1 cellular context compared by ENCODE assay signal in the genomic region with DNA sequence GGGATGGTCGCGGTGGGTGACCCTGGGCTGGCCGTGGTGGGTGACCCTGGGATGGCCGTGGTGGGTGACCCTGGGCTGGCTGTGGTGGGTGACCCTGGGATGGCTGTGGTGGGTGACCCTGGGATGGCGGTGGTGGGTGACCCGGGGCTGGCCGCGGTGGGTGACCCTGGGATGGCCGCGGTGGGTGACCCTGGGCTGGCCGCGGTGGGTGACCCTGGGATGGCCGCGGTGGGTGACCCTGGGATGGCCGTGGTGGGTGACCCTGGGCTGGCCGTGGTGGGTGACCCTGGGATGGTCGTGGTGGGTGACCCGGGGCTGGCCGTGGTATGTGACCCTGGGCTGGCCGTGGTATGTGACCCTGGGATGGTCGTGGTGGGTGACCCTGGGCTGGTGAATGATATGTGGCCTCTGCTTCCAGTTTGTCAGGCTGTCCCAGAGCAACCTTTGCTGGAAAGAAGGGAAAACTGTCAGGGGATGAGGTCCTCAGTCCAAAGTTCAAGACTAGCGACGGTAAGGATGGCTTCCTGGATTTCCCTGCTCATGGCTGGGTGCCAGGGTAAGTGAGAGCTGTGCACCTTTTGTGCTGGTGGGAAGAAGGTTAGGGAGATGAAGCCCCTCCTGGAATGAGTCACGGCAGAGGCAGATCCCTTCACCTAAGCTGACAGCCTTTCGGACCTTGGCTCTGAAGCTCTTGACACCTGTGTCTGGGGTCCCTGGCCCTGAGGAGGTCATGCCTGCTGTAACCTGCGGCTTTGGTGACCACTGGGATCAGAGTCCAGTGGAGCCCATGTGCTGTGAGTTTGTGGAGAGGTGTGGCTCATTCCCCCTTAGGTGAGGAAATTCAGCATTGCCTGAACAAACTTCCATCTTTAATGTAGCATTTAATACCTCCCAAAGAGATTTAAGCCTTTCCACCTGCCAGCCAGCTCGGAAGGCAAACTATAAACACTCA.
TF ChIP-seq lines count a peak whose summit lies in the region.

No MANE protein-coding gene starts in this region.

TF ChIP-seq in HepG2, 621 proteins besides CTCF, POLR2A, EP300 and RAD21 (continued from another document and continues in another):
- TF ChIP-seq GRHL1 (CRISPR knock-in tag; conservative IDR thresholded peaks at IDR 0.05) (no peak), ZNF296 (CRISPR knock-in tag; conservative IDR thresholded peaks at IDR 0.05) (peak; percentile 78; the same call in 1 of the 2 replicates), ZNF792 (CRISPR knock-in tag; IDR thresholded peaks at IDR 0.05) (peak; percentile 37; the same call in 1 of the 2 replicates), CSRNP1 (CRISPR knock-in tag; IDR thresholded peaks at IDR 0.05) (no peak), GTF3A (CRISPR knock-in tag; conservative IDR thresholded peaks at IDR 0.05) (peak; percentile 2; the same call in 1 of the 2 replicates), DDIT3 (CRISPR knock-in tag; IDR thresholded peaks at IDR 0.05) (no peak), IRF9 (CRISPR knock-in tag; IDR thresholded peaks at IDR 0.05; ENCODE audit: borderline replicate concordance) (peak; percentile 44; the same call in 1 of the 2 replicates), ZNF644 (CRISPR knock-in tag; IDR thresholded peaks at IDR 0.05; ENCODE audit: low read depth) (peak; percentile 84), GATA4 (IDR thresholded peaks at IDR 0.05; ENCODE audit: borderline replicate concordance, low read depth) (peak; percentile 27; the same call in 1 of the 2 replicates), TRIM24 (CRISPR knock-in tag; IDR thresholded peaks at IDR 0.05) (no peak; the same call in 1 of the 2 replicates), MED8 (CRISPR knock-in tag; IDR thresholded peaks at IDR 0.05; ENCODE audit: insufficient replicate concordance) (peak; percentile 20), ZNF329 (CRISPR knock-in tag; IDR thresholded peaks at IDR 0.05; ENCODE audit: low read depth) (peak; percentile 84; the same call in 1 of the 2 replicates), TGIF2 (CRISPR knock-in tag; IDR thresholded peaks at IDR 0.05) (peak; percentile 48; the same call in 1 of the 2 replicates), ZBTB7B (CRISPR knock-in tag; IDR thresholded peaks at IDR 0.05) (peak; percentile 97), ZNF280D (CRISPR knock-in tag; IDR thresholded peaks at IDR 0.05) (peak; percentile 93), ZNF251 (CRISPR knock-in tag; IDR thresholded peaks at IDR 0.05) (no peak), AKAP8 (CRISPR knock-in tag; IDR thresholded peaks at IDR 0.05) (peak; percentile 61; the same call in 1 of the 2 replicates), ZSCAN20 (CRISPR knock-in tag; IDR thresholded peaks at IDR 0.05; ENCODE audit: borderline replicate concordance) (peak; percentile 83; the same call in 1 of the 2 replicates), ZNF83 (CRISPR knock-in tag; IDR thresholded peaks at IDR 0.05; ENCODE audit: borderline replicate concordance) (peak; percentile 63; the same call in 1 of the 2 replicates), MYC (CRISPR knock-in tag; IDR thresholded peaks at IDR 0.05; ENCODE audit: borderline replicate concordance) (peak; percentile 92), SIX1 (CRISPR knock-in tag; IDR thresholded peaks at IDR 0.05; ENCODE audit: borderline replicate concordance) (peak; percentile 28; the same call in 1 of the 2 replicates), UBTF (CRISPR knock-in tag; IDR thresholded peaks at IDR 0.05) (peak; percentile 64), ZIK1 (CRISPR knock-in tag; IDR thresholded peaks at IDR 0.05; ENCODE audit: borderline replicate concordance, low read depth) (0 out of 2 replicates have a peak, but pooled peaks have one; percentile 53), ZNF337 (CRISPR knock-in tag; IDR thresholded peaks at IDR 0.05; ENCODE audit: borderline replicate concordance, low read depth) (no peak), ZNF674 (CRISPR knock-in tag; IDR thresholded peaks at IDR 0.05; ENCODE audit: low read depth) (no peak), ADNP (CRISPR knock-in tag; IDR thresholded peaks at IDR 0.05) (no peak; the same call in 1 of the 2 replicates), ZKSCAN1 (IDR thresholded peaks at IDR 0.05; ENCODE audit: low read length) (0 out of 2 replicates have a peak, but pooled peaks have one; percentile 13)
- TF ChIP-seq, protein P1, sequence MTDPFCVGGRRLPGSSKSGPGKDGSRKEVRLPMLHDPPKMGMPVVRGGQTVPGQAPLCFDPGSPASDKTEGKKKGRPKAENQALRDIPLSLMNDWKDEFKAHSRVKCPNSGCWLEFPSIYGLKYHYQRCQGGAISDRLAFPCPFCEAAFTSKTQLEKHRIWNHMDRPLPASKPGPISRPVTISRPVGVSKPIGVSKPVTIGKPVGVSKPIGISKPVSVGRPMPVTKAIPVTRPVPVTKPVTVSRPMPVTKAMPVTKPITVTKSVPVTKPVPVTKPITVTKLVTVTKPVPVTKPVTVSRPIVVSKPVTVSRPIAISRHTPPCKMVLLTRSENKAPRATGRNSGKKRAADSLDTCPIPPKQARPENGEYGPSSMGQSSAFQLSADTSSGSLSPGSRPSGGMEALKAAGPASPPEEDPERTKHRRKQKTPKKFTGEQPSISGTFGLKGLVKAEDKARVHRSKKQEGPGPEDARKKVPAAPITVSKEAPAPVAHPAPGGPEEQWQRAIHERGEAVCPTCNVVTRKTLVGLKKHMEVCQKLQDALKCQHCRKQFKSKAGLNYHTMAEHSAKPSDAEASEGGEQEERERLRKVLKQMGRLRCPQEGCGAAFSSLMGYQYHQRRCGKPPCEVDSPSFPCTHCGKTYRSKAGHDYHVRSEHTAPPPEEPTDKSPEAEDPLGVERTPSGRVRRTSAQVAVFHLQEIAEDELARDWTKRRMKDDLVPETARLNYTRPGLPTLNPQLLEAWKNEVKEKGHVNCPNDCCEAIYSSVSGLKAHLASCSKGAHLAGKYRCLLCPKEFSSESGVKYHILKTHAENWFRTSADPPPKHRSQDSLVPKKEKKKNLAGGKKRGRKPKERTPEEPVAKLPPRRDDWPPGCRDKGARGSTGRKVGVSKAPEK (CRISPR knock-in tag; IDR thresholded peaks at IDR 0.05; ENCODE audit: borderline replicate concordance), result no peak
- TF ChIP-seq, protein P2, sequence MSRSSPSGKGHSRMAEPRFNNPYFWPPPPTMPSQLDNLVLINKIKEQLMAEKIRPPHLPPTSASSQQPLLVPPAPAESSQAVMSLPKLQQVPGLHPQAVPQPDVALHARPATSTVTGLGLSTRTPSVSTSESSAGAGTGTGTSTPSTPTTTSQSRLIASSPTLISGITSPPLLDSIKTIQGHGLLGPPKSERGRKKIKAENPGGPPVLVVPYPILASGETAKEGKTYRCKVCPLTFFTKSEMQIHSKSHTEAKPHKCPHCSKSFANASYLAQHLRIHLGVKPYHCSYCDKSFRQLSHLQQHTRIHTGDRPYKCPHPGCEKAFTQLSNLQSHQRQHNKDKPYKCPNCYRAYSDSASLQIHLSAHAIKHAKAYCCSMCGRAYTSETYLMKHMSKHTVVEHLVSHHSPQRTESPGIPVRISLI (CRISPR knock-in tag; IDR thresholded peaks at IDR 0.05; ENCODE audit: borderline replicate concordance), result peak; percentile 25
- TF ChIP-seq, protein P3, sequence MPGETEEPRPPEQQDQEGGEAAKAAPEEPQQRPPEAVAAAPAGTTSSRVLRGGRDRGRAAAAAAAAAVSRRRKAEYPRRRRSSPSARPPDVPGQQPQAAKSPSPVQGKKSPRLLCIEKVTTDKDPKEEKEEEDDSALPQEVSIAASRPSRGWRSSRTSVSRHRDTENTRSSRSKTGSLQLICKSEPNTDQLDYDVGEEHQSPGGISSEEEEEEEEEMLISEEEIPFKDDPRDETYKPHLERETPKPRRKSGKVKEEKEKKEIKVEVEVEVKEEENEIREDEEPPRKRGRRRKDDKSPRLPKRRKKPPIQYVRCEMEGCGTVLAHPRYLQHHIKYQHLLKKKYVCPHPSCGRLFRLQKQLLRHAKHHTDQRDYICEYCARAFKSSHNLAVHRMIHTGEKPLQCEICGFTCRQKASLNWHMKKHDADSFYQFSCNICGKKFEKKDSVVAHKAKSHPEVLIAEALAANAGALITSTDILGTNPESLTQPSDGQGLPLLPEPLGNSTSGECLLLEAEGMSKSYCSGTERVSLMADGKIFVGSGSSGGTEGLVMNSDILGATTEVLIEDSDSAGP (CRISPR knock-in tag; IDR thresholded peaks at IDR 0.05; ENCODE audit: borderline replicate concordance), result peak; percentile 59; the same call in 1 of the 2 replicates
- TF ChIP-seq, protein P4, sequence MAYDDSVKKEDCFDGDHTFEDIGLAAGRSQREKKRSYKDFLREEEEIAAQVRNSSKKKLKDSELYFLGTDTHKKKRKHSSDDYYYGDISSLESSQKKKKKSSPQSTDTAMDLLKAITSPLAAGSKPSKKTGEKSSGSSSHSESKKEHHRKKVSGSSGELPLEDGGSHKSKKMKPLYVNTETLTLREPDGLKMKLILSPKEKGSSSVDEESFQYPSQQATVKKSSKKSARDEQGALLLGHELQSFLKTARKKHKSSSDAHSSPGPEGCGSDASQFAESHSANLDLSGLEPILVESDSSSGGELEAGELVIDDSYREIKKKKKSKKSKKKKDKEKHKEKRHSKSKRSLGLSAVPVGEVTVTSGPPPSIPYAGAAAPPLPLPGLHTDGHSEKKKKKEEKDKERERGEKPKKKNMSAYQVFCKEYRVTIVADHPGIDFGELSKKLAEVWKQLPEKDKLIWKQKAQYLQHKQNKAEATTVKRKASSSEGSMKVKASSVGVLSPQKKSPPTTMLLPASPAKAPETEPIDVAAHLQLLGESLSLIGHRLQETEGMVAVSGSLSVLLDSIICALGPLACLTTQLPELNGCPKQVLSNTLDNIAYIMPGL (CRISPR knock-in tag; IDR thresholded peaks at IDR 0.05; ENCODE audit: borderline replicate concordance in 1 of 2, low read depth in 1 of 2), result peak; percentile 26 to 61; a peak in 2 of 4 replicates
